ENCODE assay signal across 26 cellular contexts in the genomic region with DNA sequence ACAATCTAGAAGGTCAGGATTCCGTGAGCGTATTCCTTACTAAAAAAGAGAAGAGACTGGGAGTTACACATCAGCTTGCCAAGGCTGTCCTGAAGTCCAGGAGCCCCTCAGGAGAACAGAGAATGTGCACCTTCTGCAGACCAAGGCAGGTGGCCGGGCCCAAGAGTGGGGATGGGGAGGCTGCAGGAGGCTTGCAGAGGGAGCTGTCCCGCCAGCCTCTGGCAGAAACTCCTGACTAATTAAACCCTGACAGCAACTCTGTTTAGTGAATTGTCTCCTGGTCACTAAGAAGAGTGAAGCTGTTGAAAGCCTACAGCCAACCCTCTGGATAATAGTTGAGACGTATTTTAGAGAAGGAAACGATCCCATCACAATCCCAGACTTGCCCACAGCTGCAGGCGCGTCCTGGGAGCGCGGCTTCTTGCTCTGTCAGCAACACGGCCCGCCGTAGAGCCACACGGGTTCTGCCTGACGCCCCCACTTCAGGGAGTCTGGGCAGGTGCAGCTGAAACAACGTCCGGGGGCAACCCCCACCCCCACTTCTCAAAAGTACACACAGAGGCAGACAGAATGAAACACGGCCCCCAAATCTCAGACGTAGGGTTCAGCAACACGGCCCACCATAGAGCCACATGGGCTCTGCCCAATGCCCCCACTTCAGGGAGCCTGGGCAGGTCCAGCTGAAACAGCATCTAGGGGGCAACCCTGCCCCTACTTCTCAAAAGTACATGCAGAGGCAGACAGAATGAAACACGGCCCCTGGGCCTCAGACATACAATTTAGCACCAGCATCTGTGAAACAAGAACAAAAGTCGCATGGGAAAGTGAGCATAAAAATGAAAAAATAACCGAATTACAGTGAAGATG. TPM values are rescaled to one million over a fixed set of nuclear protein-coding genes. Genes with fewer than 3 reads are reported as not detected.
DNase-seq lines count a peak whose midpoint lies in the region; ATAC-seq and TF ChIP-seq lines count a peak whose summit lies in the region.
"Had no signal": no experiment of that assay in that cellular context is flagged by ENCODE, and none has a peak within 500 bp of the region (broad histone marks: within the 10 kb centered on the region; RNA-seq: fewer than 3 reads in every experiment).

No MANE protein-coding gene starts in this region.

- WGBS in endodermal cell (ENCODE audit: insufficient coverage in 1 of 2, insufficient read length in 1 of 2), 2 experiments: 81 to 85% methylated on average over 9 to 23 of the region's 23 CpGs

- H3K27me3 Mint-ChIP-seq in endodermal cell (ENCODE audit: insufficient read depth): no peaks in the 10 kb centered on the region
- H3K27me3 Mint-ChIP-seq in mesothelial cell of epicardium (ENCODE audit: low read depth): no peaks in the 10 kb centered on the region
- H3K27me3 Mint-ChIP-seq in naive thymus-derived CD8-positive, alpha-beta T cell: peaks cover 0 to 8% (median 0%) of the 10 kb centered on the region in 5 donors
- no peaks in the 10 kb centered on the region for H3K27me3 Mint-ChIP-seq in activated CD8-positive, alpha-beta T cell treated with anti-CD3 and anti-CD28 coated beads for 36 hours
- H3K27me3 Mint-ChIP-seq: CD4-positive, alpha-beta memory T cell had no signal

- ATAC-seq in naive thymus-derived CD8-positive, alpha-beta T cell: no peak
- no peak for ATAC-seq in activated CD8-positive, alpha-beta T cell treated with anti-CD3 and anti-CD28 coated beads for 36 hours
- ATAC-seq: GM12878, HepG2, K562 had no signal

- H3K36me3 ChIP-seq in endodermal cell (ENCODE audit: control insufficient read depth, insufficient read depth, low read length) (no peaks in the 10 kb centered on the region), rectal smooth muscle tissue (ENCODE audit: control insufficient read depth, insufficient read depth, low read length) (no peaks in the 10 kb centered on the region)

- CTCF ChIA-PET in activated CD8-positive, alpha-beta T cell treated with anti-CD3 and anti-CD28 coated beads for 36 hours (lab: Charles Lee): no interaction called here

- TF ChIP-seq CTCF in endodermal cell (conservative IDR thresholded peaks at IDR 0.05) (no peak), mesothelial cell of epicardium (IDR thresholded peaks at IDR 0.05; ENCODE audit: unreplicated experiment) (no peak)
- TF ChIP-seq CTCF in activated CD8-positive, alpha-beta T cell treated with anti-CD3 and anti-CD28 coated beads for 36 hours (IDR thresholded peaks at IDR 0.05): no peak

- H3K4me1 ChIP-seq in endodermal cell (ENCODE audit: control insufficient read depth, insufficient read depth, low read length) (no peaks in the 10 kb centered on the region), rectal smooth muscle tissue (ENCODE audit: control insufficient read depth, insufficient read depth, low read length) (peaks cover 5% of the 10 kb centered on the region)
- H3K4me1 ChIP-seq: BLaER1 had no signal

- H3K27ac ChIP-seq in endodermal cell (ENCODE audit: low read depth, low read length) (peak overlapping the region; percentile 17), rectal smooth muscle tissue (ENCODE audit: low read depth, low read length) (peak overlapping the region; percentile 38)
- H3K27ac ChIP-seq: BLaER1, GM23248, HL-60 had no signal

- H3K4me3 ChIP-seq in endodermal cell (ENCODE audit: low read length): no peak overlapping the region
- no peak overlapping the region for H3K4me3 ChIP-seq in rectal smooth muscle tissue (ENCODE audit: low read length)
- H3K4me3 ChIP-seq: BLaER1, GM12878, GM23248, K562 had no signal

- H3K27me3 ChIP-seq in endodermal cell (ENCODE audit: control insufficient read depth, insufficient read depth, low read length, poor library complexity, severe bottlenecking): no peaks in the 10 kb centered on the region
- no peaks in the 10 kb centered on the region for H3K27me3 ChIP-seq in rectal smooth muscle tissue (ENCODE audit: control insufficient read depth, insufficient read depth, low read length)
- H3K27me3 ChIP-seq: BLaER1 had no signal

- H3K9me3 ChIP-seq in endodermal cell (ENCODE audit: control insufficient read depth, low read length): peaks cover 5% of the 10 kb centered on the region
- H3K9me3 ChIP-seq: Caco-2 had no signal

- DNase-seq in endodermal cell (peak; percentile 48), mesothelial cell of epicardium (ENCODE audit: low spot score in 2 of 2, unreplicated experiment in 2 of 2) (no peak), SHP77 treated with DMSO at 0.1 percent for 48 hours (lab: John Stamatoyannopoulos, UW) (no peak)
- DNase-seq in naive thymus-derived CD8-positive, alpha-beta T cell: no peak
- no peak for DNase-seq in activated CD8-positive, alpha-beta T cell treated with anti-CD3 and anti-CD28 coated beads for 36 hours
- no peak for DNase-seq in activated CD4-positive, CD25-positive, alpha-beta regulatory T cell (lab: John Stamatoyannopoulos, UW)
- DNase-seq: CD4-positive, alpha-beta memory T cell; DMS 273 treated with DMSO at 0.1 percent for 48 hours; DMS79 treated with DMSO at 0.1 percent for 48 hours; GM23248; HCEC 1CT; MM.1S; NCI-H1048; NCI-H1417 treated with DMSO at 0.1 percent for 48 hours; NCI-H187 treated with DMSO at 0.1 percent for 48 hours; NCI-H2107; NCI-H446 treated with DMSO at 0.1 percent for 48 hours; NCI-H526 treated with DMSO at 0.1 percent for 48 hours; SHP77 had no signal

- H3K27ac Mint-ChIP-seq in endodermal cell: no peak overlapping the region
- peak overlapping the region; percentile 1 for H3K27ac Mint-ChIP-seq in mesothelial cell of epicardium
- peak overlapping the region in 1 of 10 donors; percentile 65 for H3K27ac Mint-ChIP-seq in naive thymus-derived CD8-positive, alpha-beta T cell
- no peak overlapping the region for H3K27ac Mint-ChIP-seq in activated CD8-positive, alpha-beta T cell treated with anti-CD3 and anti-CD28 coated beads for 36 hours
- H3K27ac Mint-ChIP-seq: CD4-positive, alpha-beta memory T cell had no signal

- intact Hi-C loops in activated CD8-positive, alpha-beta T cell treated with anti-CD3 and anti-CD28 coated beads for 36 hours (cut with micrococcal nuclease): no loop called here

- no peak overlapping the region for H3K9ac ChIP-seq in endodermal cell (ENCODE audit: extremely low read depth, low read length, poor library complexity, severe bottlenecking)
- H3K9ac ChIP-seq in rectal smooth muscle tissue (ENCODE audit: low read length): no peak overlapping the region
- H3K9ac ChIP-seq: BLaER1, GM23248 had no signal

- peaks cover 13% of the 10 kb centered on the region for H3K36me3 Mint-ChIP-seq in endodermal cell (ENCODE audit: low read depth)
- H3K36me3 Mint-ChIP-seq in mesothelial cell of epicardium: peaks cover 19% of the 10 kb centered on the region
- no peaks in the 10 kb centered on the region for H3K36me3 Mint-ChIP-seq in naive thymus-derived CD8-positive, alpha-beta T cell
- no peaks in the 10 kb centered on the region for H3K36me3 Mint-ChIP-seq in activated CD8-positive, alpha-beta T cell treated with anti-CD3 and anti-CD28 coated beads for 36 hours (ENCODE audit: low read depth)
- H3K36me3 Mint-ChIP-seq: CD4-positive, alpha-beta memory T cell had no signal

- H3K4me3 Mint-ChIP-seq in endodermal cell: no peak overlapping the region
- H3K4me3 Mint-ChIP-seq in mesothelial cell of epicardium: no peak overlapping the region
- H3K4me3 Mint-ChIP-seq in naive thymus-derived CD8-positive, alpha-beta T cell: no peak overlapping the region
- no peak overlapping the region for H3K4me3 Mint-ChIP-seq in activated CD8-positive, alpha-beta T cell treated with anti-CD3 and anti-CD28 coated beads for 36 hours
- H3K4me3 Mint-ChIP-seq: CD4-positive, alpha-beta memory T cell had no signal

- H3K4me1 Mint-ChIP-seq in endodermal cell: no peaks in the 10 kb centered on the region
- peaks cover 4% of the 10 kb centered on the region for H3K4me1 Mint-ChIP-seq in mesothelial cell of epicardium
- H3K4me1 Mint-ChIP-seq in naive thymus-derived CD8-positive, alpha-beta T cell: no peaks in the 10 kb centered on the region
- no peaks in the 10 kb centered on the region for H3K4me1 Mint-ChIP-seq in activated CD8-positive, alpha-beta T cell treated with anti-CD3 and anti-CD28 coated beads for 36 hours (ENCODE audit: low read depth)
- H3K4me1 Mint-ChIP-seq: CD4-positive, alpha-beta memory T cell had no signal

- POLR2A ChIA-PET in naive thymus-derived CD8-positive, alpha-beta T cell (lab: Charles Lee): no interaction called here
- POLR2A ChIA-PET in activated CD8-positive, alpha-beta T cell treated with anti-CD3 and anti-CD28 coated beads for 36 hours (lab: Charles Lee): no interaction called here

- H3K9me3 Mint-ChIP-seq in endodermal cell: peaks cover 4% of the 10 kb centered on the region
- peaks cover 9% of the 10 kb centered on the region for H3K9me3 Mint-ChIP-seq in mesothelial cell of epicardium
- peaks cover 0 to 4% (median 0%) of the 10 kb centered on the region in 9 donors for H3K9me3 Mint-ChIP-seq in naive thymus-derived CD8-positive, alpha-beta T cell
- H3K9me3 Mint-ChIP-seq in activated CD8-positive, alpha-beta T cell treated with anti-CD3 and anti-CD28 coated beads for 36 hours: no peaks in the 10 kb centered on the region
- H3K9me3 Mint-ChIP-seq: CD4-positive, alpha-beta memory T cell had no signal

RNA-seq across cellular contexts. Expression of a gene that starts 45.2 kb away (rescaled TPM):
- 10 to 100 TPM; 13.0 to 13.7 TPM for total RNA-seq in endodermal cell
- 13.5 TPM for polyA plus RNA-seq in endodermal cell (2013, experiment 1 of 2)
- 13.2 TPM for polyA plus RNA-seq in endodermal cell (2013, experiment 2 of 2)
- total RNA-seq in mesothelial cell of epicardium: 30.3 to 30.8 TPM (median 30.6 TPM) in 3 replicates
- total RNA-seq in naive thymus-derived CD8-positive, alpha-beta T cell: 1 to 10 TPM; 3.8 to 3.9 TPM
- 1 to 10 TPM in 1 of 3 donors, under 1 TPM in 2; 0.32 to 1.2 (median 0.76) TPM for polyA plus RNA-seq in naive thymus-derived CD8-positive, alpha-beta T cell
- total RNA-seq in activated CD8-positive, alpha-beta T cell treated with anti-CD3 and anti-CD28 coated beads for 36 hours: under 1 TPM; 0.85 to 0.95 TPM
- total RNA-seq: K562 had no signal
